ENCODE assay signal across 30 cellular contexts in the genomic region with DNA sequence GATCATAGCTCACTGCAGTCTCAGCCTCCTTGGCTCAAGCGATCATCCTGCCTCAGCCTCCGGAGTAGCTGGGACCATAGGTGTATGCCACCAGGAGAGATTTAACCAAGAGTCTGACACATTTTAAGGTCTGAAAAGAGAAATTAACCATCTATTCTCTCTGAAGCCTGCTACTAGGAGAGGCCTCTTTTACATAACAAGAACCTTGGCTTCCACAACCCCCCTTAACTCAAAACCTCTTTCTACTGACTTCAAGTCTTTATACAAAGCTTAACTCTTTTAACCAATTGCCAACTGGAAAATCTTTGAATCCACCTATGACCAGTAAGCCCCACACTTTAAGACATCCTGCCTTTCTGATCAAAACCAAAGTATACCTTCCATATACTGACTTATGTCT.
"Had no signal": no experiment of that assay in that cellular context is flagged by ENCODE, and none has a peak within 500 bp of the region (broad histone marks: within the 10 kb centered on the region; RNA-seq: fewer than 3 reads in every experiment).

No MANE protein-coding gene starts in this region.

- H3K27ac ChIP-seq: ascending aorta, cardiac muscle cell, PC-9, RWPE1 had no signal

- H3K9me3 Mint-ChIP-seq: activated naive CD4-positive, alpha-beta T cell treated with anti-CD3 and anti-CD28 coated beads, Interleukin-2, amount 50 U/mL, for 24 hours; activated naive CD8-positive, alpha-beta T cell treated with anti-CD3 and anti-CD28 coated beads, Interleukin-2, amount 10 ng/mL, durations not matched to agents 7 days and 5 days had no signal

- H3K36me3 ChIP-seq: ascending aorta, cardiac muscle cell had no signal

- H3K27me3 Mint-ChIP-seq: activated CD4-positive, alpha-beta memory T cell treated with anti-CD3 and anti-CD28 coated beads, Interleukin-2, amount 10 ng/mL, durations not matched to agents 7 days and 5 days; activated CD4-positive, alpha-beta T cell treated with anti-CD3 and anti-CD28 coated beads for 36 hours; activated CD8-positive, alpha-beta memory T cell treated with anti-CD3 and anti-CD28 coated beads, Interleukin-2, amount 10 ng/mL, durations not matched to agents 7 days and 5 days; activated naive CD4-positive, alpha-beta T cell treated with anti-CD3 and anti-CD28 coated beads, Interleukin-2, amount 50 U/mL, for 24 hours; activated naive CD8-positive, alpha-beta T cell treated with anti-CD3 and anti-CD28 coated beads, Interleukin-2, amount 10 ng/mL, durations not matched to agents 7 days and 5 days; central memory CD8-positive, alpha-beta T cell had no signal

- H3K4me1 ChIP-seq: ascending aorta had no signal

- H3K4me1 Mint-ChIP-seq: activated CD4-positive, alpha-beta memory T cell treated with anti-CD3 and anti-CD28 coated beads, Interleukin-2, amount 10 ng/mL, durations not matched to agents 7 days and 5 days; activated CD4-positive, alpha-beta T cell treated with anti-CD3 and anti-CD28 coated beads for 36 hours; activated CD8-positive, alpha-beta memory T cell treated with anti-CD3 and anti-CD28 coated beads, Interleukin-2, amount 10 ng/mL, durations not matched to agents 7 days and 5 days; activated naive CD4-positive, alpha-beta T cell treated with anti-CD3 and anti-CD28 coated beads, Interleukin-2, amount 50 U/mL, for 24 hours; activated naive CD8-positive, alpha-beta T cell treated with anti-CD3 and anti-CD28 coated beads, Interleukin-2, amount 10 ng/mL, durations not matched to agents 7 days and 5 days; central memory CD8-positive, alpha-beta T cell had no signal

- H3K36me3 Mint-ChIP-seq: activated CD8-positive, alpha-beta memory T cell treated with anti-CD3 and anti-CD28 coated beads, Interleukin-2, amount 10 ng/mL, durations not matched to agents 7 days and 5 days; activated naive CD4-positive, alpha-beta T cell treated with anti-CD3 and anti-CD28 coated beads, Interleukin-2, amount 50 U/mL, for 24 hours; activated naive CD8-positive, alpha-beta T cell treated with anti-CD3 and anti-CD28 coated beads, Interleukin-2, amount 10 ng/mL, durations not matched to agents 7 days and 5 days had no signal

- H3K4me3 ChIP-seq: ascending aorta, cardiac muscle cell, PC-9 had no signal

- ATAC-seq: activated CD4-positive, alpha-beta T cell treated with anti-CD3 and anti-CD28 coated beads for 36 hours; activated CD4-positive, CD25-positive, alpha-beta regulatory T cell treated with anti-CD3 and anti-CD28 coated beads, Interleukin-2, amount 50 U/mL, for 24 hours; activated CD8-positive, alpha-beta memory T cell treated with anti-CD3 and anti-CD28 coated beads, Interleukin-2, amount 10 ng/mL, durations not matched to agents 7 days and 5 days; Right ventricle myocardium inferior had no signal

- H3K27me3 ChIP-seq: ascending aorta, cardiac muscle cell had no signal

- DNase-seq: activated CD4-positive, alpha-beta memory T cell treated with anti-CD3 and anti-CD28 coated beads, Interleukin-2, amount 10 ng/mL, durations not matched to agents 7 days and 5 days; activated CD4-positive, alpha-beta T cell treated with anti-CD3 and anti-CD28 coated beads for 36 hours; activated CD4-positive, alpha-beta T cell treated with anti-CD3 and anti-CD28 coated beads, Interleukin-2, amount 50 U/mL, for 1 hour; activated CD8-positive, alpha-beta memory T cell treated with anti-CD3 and anti-CD28 coated beads for 24 hours; activated CD8-positive, alpha-beta memory T cell treated with anti-CD3 and anti-CD28 coated beads, Interleukin-2, amount 10 ng/mL, durations not matched to agents 7 days and 5 days; activated CD8-positive, alpha-beta memory T cell treated with anti-CD3 and anti-CD28 coated beads, Interleukin-2, amount 50 U/mL, for 48 hours; activated effector memory CD4-positive, alpha-beta T cell treated with Interleukin-2 at 50 U/mL for 16 hours; activated naive CD4-positive, alpha-beta T cell; activated naive CD8-positive, alpha-beta T cell treated with anti-CD3 and anti-CD28 coated beads, Interleukin-2, amount 10 ng/mL, durations not matched to agents 7 days and 5 days; activated T-cell treated with anti-CD3 and anti-CD28 coated beads, Interleukin-2, amount 50 U/mL, for 48 hours; amygdala; Karpas-422; NCI-H1105; NCI-H1417 treated with DMSO at 0.1 percent for 48 hours; NCI-H187 treated with DMSO at 0.1 percent for 48 hours; NCI-H2081; NCI-H2171 treated with DMSO at 0.1 percent for 48 hours; NCI-H226; NCI-H524 treated with DMSO at 0.1 percent for 48 hours; NK-92 treated with Interleukin-12 subunit alpha and Interleukin-12 subunit beta, amount 100 ng/mL, for 24 hours; PC-9; SW 1271; T1000 had no signal

- H3K27ac Mint-ChIP-seq: activated CD4-positive, alpha-beta memory T cell treated with anti-CD3 and anti-CD28 coated beads, Interleukin-2, amount 10 ng/mL, durations not matched to agents 7 days and 5 days; activated CD4-positive, alpha-beta T cell treated with anti-CD3 and anti-CD28 coated beads for 36 hours; activated CD8-positive, alpha-beta memory T cell treated with anti-CD3 and anti-CD28 coated beads, Interleukin-2, amount 10 ng/mL, durations not matched to agents 7 days and 5 days; activated naive CD4-positive, alpha-beta T cell treated with anti-CD3 and anti-CD28 coated beads, Interleukin-2, amount 50 U/mL, for 24 hours; activated naive CD8-positive, alpha-beta T cell treated with anti-CD3 and anti-CD28 coated beads, Interleukin-2, amount 10 ng/mL, durations not matched to agents 7 days and 5 days had no signal

- H3K4me3 Mint-ChIP-seq: activated CD4-positive, alpha-beta memory T cell treated with anti-CD3 and anti-CD28 coated beads, Interleukin-2, amount 10 ng/mL, durations not matched to agents 7 days and 5 days; activated CD4-positive, alpha-beta T cell treated with anti-CD3 and anti-CD28 coated beads for 36 hours; activated CD8-positive, alpha-beta memory T cell treated with anti-CD3 and anti-CD28 coated beads, Interleukin-2, amount 10 ng/mL, durations not matched to agents 7 days and 5 days; activated naive CD4-positive, alpha-beta T cell treated with anti-CD3 and anti-CD28 coated beads, Interleukin-2, amount 50 U/mL, for 24 hours; activated naive CD8-positive, alpha-beta T cell treated with anti-CD3 and anti-CD28 coated beads, Interleukin-2, amount 10 ng/mL, durations not matched to agents 7 days and 5 days; central memory CD8-positive, alpha-beta T cell had no signal

- H2AFZ ChIP-seq: PC-9 had no signal

- H3K4me2 ChIP-seq: PC-9 had no signal

- H3K9me3 ChIP-seq: ascending aorta had no signal
